ENCODE assay signal across 9 cellular contexts in genomic region chr18:7177131-7177744, GRCh38. TPM values are rescaled to one million over a fixed set of nuclear protein-coding genes. Genes with fewer than 3 reads are reported as not detected.
DNase-seq lines count a peak whose midpoint lies in the region; ATAC-seq, FAIRE-seq and TF ChIP-seq lines count a peak whose summit lies in the region.
"Had no signal": no experiment of that assay in that cellular context is flagged by ENCODE, and none has a peak within 500 bp of the region (broad histone marks: within the 10 kb centered on the region; RNA-seq: fewer than 3 reads in every experiment).

No MANE protein-coding gene starts in this region.

- no peaks in the 10 kb centered on the region for H3K9me3 ChIP-seq in adrenal gland (replicated peaks in 1 of 3)
- no peaks in the 10 kb centered on the region for H3K9me3 ChIP-seq in small intestine (ENCODE audit: control insufficient read depth, low read depth)

- H3K4me3 ChIP-seq in adrenal gland (no peak overlapping the region), small intestine (ENCODE audit: low read depth in 1 of 2, low read length in 2 of 2) (no peak overlapping the region)

- peaks cover 4% of the 10 kb centered on the region for H3K27me3 ChIP-seq in adrenal gland
- H3K27me3 ChIP-seq in small intestine (ENCODE audit: control insufficient read depth in 2 of 2, insufficient read depth in 2 of 2, low read length in 2 of 2): no peaks in the 10 kb centered on the region

- peaks cover 3% of the 10 kb centered on the region for H3K9me3 Mint-ChIP-seq in activated naive CD8-positive, alpha-beta T cell treated with anti-CD3 and anti-CD28 coated beads for 36 hours

- DNase-seq in SIG-M5 treated with dmso at 0.1 percent for 504 hours (lab: John Stamatoyannopoulos, UW; ENCODE audit: unreplicated experiment): peak; percentile 1
- no peak for DNase-seq in SIG-M5 (lab: John Stamatoyannopoulos, UW)
- DNase-seq in NCI-H1092 treated with DMSO at 0.1 percent for 48 hours (lab: John Stamatoyannopoulos, UW): peak; percentile 38
- DNase-seq in adrenal gland: peak; percentile 59 to 88 (median 76)
- DNase-seq in left ventricle myocardium superior: no peak
- peak; percentile 71 for DNase-seq in small intestine
- DNase-seq in activated naive CD8-positive, alpha-beta T cell treated with anti-CD3 and anti-CD28 coated beads for 36 hours: no peak
- DNase-seq: DND-41 had no signal

- ATAC-seq in left ventricle myocardium superior: peak; percentile 90
- ATAC-seq in HG03469 (IDR thresholded peaks at IDR 0.05; ENCODE audit: unreplicated experiment): no peak

- H3K27ac ChIP-seq in adrenal gland (no peak overlapping the region), small intestine (ENCODE audit: low read depth in 1 of 2, low read length in 1 of 2) (no peak overlapping the region)

- H3K4me1 Mint-ChIP-seq in activated naive CD8-positive, alpha-beta T cell treated with anti-CD3 and anti-CD28 coated beads for 36 hours: no peaks in the 10 kb centered on the region

- TF ChIP-seq CTCF in adrenal gland (IDR thresholded peaks at IDR 0.05): peak; percentile 52 to 78 (median 75)

- FAIRE-seq in small intestine (lab: Jason Lieb, UNC): no peak

- no peak for TF ChIP-seq POLR2A in adrenal gland (IDR thresholded peaks at IDR 0.05)

- H3K4me3 Mint-ChIP-seq in activated naive CD8-positive, alpha-beta T cell treated with anti-CD3 and anti-CD28 coated beads for 36 hours: no peak overlapping the region

- H3K36me3 ChIP-seq in adrenal gland (replicated peaks in 1 of 2) (no peaks in the 10 kb centered on the region), small intestine (ENCODE audit: control insufficient read depth in 2 of 2, insufficient read depth in 2 of 2, low read length in 2 of 2) (no peaks in the 10 kb centered on the region)

- intact Hi-C loops in adrenal gland (cut with DNase I): loop anchor here (5.0 to 10.0 kb wide), 3 partner anchors 142 to 262 kb away; no protein-coding TSS in a partner anchor
- intact Hi-C loops in left ventricle myocardium superior (cut with micrococcal nuclease): no loop called here

- no peaks in the 10 kb centered on the region for H3K27me3 Mint-ChIP-seq in activated naive CD8-positive, alpha-beta T cell treated with anti-CD3 and anti-CD28 coated beads for 36 hours

- no peak overlapping the region for H3K27ac Mint-ChIP-seq in activated naive CD8-positive, alpha-beta T cell treated with anti-CD3 and anti-CD28 coated beads for 36 hours

- H3K36me3 Mint-ChIP-seq in activated naive CD8-positive, alpha-beta T cell treated with anti-CD3 and anti-CD28 coated beads for 36 hours: no peaks in the 10 kb centered on the region

- H3K4me1 ChIP-seq in adrenal gland (replicated peaks in 1 of 2) (no peaks in the 10 kb centered on the region), small intestine (ENCODE audit: control insufficient read depth in 2 of 2, insufficient read depth in 1 of 2, low read depth in 1 of 2, low read length in 1 of 2) (no peaks in the 10 kb centered on the region)

- 38 to 50% (median 44%) methylated on average over 4 of the region's 4 CpGs for WGBS in adrenal gland, 4 donors
- 46 to 54% (median 54%) methylated on average over 4 of the region's 4 CpGs for WGBS in small intestine, 3 donors

RNA-seq across cellular contexts. Expression of gene LRRC30, which starts 53.7 kb away (rescaled TPM):
- total RNA-seq in adrenal gland (not detected), left ventricle myocardium superior (not detected)
- polyA plus RNA-seq in adrenal gland (not detected), small intestine (not detected)
- total RNA-seq in activated naive CD8-positive, alpha-beta T cell treated with anti-CD3 and anti-CD28 coated beads for 36 hours: not detected

RNA-seq across cellular contexts. Expression of gene LAMA1, which starts 59.6 kb away (rescaled TPM):
- total RNA-seq in adrenal gland: under 1 TPM; 0.14 to 0.27 (median 0.17) TPM
- under 1 TPM; 0.07 to 0.34 (median 0.16) TPM for polyA plus RNA-seq in adrenal gland
- 0.17 TPM for total RNA-seq in left ventricle myocardium superior
- 1 to 10 TPM in 2 of 3 donors, under 1 TPM in 1; 0.40 to 5.7 (median 4.2) TPM for polyA plus RNA-seq in small intestine
- not detected for total RNA-seq in activated naive CD8-positive, alpha-beta T cell treated with anti-CD3 and anti-CD28 coated beads for 36 hours

Comparison
In these comparisons a context has a peak if more than half of its experiments do, and no peak if none do; other contexts are left out.
1. DNase-seq: peak in SIG-M5 treated with dmso at 0.1 percent for 504 hours (single experiment), NCI-H1092 treated with DMSO at 0.1 percent for 48 hours (single experiment), adrenal gland (7 of 7) and small intestine (single experiment); none in SIG-M5 (single experiment), left ventricle myocardium superior (single experiment) and activated naive CD8-positive, alpha-beta T cell treated with anti-CD3 and anti-CD28 coated beads for 36 hours (single experiment).